28 cellular contexts compared by ENCODE assay signal in the genomic region with DNA sequence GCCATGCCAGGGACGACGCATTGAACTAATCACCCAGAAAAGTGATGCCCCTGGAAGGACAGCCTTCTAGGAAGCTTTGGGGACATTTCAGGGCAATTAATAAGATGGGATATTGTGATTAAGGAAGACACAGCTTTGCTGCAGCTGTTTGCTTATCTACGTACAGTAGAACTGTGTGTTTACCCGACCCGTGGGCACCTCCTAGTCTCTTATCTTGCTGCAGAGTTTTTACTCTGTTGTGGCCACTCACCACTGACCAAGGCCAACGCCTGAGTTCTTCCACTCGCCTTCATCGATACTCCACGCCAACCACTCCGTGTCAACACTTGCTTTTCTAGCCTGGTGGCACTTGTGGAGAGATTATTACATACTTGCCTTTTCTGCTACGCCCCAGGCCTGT.
"Had no signal": no experiment of that assay in that cellular context is flagged by ENCODE, and none has a peak within 500 bp of the region (broad histone marks: within the 10 kb centered on the region; RNA-seq: fewer than 3 reads in every experiment).

No MANE protein-coding gene starts in this region.

- DNase-seq: activated CD4-positive, alpha-beta T cell treated with anti-CD3 and anti-CD28 coated beads for 36 hours; activated CD4-positive, CD25-positive, alpha-beta regulatory T cell; activated CD8-positive, alpha-beta T cell treated with anti-CD3 and anti-CD28 coated beads, Interleukin-2, amount 10 ng/mL, durations not matched to agents 7 days and 5 days; activated gamma-delta T cell; activated naive CD4-positive, alpha-beta T cell treated with anti-CD3 and anti-CD28 coated beads, Interleukin-2, amount 50 U/mL, for 16 hours; activated naive CD8-positive, alpha-beta T cell treated with anti-CD3 and anti-CD28 coated beads, Interleukin-2, amount 50 U/mL, for 24 hours; activated T-cell treated with anti-CD3 and anti-CD28 coated beads for 4 hours; amygdala; caudate nucleus; cortex of kidney; effector memory CD8-positive, alpha-beta T cell; foreskin fibroblast; head of caudate nucleus; hippocampal formation; left colon; mammary epithelial cell; naive B cell; occipital lobe; right cardiac atrium; spleen; stimulated activated naive CD8-positive, alpha-beta T cell treated with anti-CD3 and anti-CD28 coated beads, Interleukin-15, Interleukin-2, amounts not matched to agents 100 U/mL and 50 U/mL, for 24 hours; T-helper 17 cell; T1000; testis; transverse colon had no signal

- H3K27me3 Mint-ChIP-seq: activated CD4-positive, alpha-beta T cell treated with anti-CD3 and anti-CD28 coated beads for 36 hours; activated naive CD8-positive, alpha-beta T cell treated with anti-CD3 and anti-CD28 coated beads, Interleukin-2, amount 50 U/mL, for 24 hours; effector memory CD8-positive, alpha-beta T cell; T-helper 17 cell had no signal

- H3K4me3 Mint-ChIP-seq: activated CD4-positive, alpha-beta T cell treated with anti-CD3 and anti-CD28 coated beads for 36 hours; activated CD8-positive, alpha-beta T cell treated with anti-CD3 and anti-CD28 coated beads, Interleukin-2, amount 10 ng/mL, durations not matched to agents 7 days and 5 days; activated naive CD8-positive, alpha-beta T cell treated with anti-CD3 and anti-CD28 coated beads, Interleukin-2, amount 50 U/mL, for 24 hours; activated T-helper 1 cell treated with anti-CD3 and anti-CD28 coated beads, Interleukin-12 subunit alpha, Interleukin-12 subunit beta, Interleukin-2, Interleukin-4 antibody, amounts not matched to agents 30 ng/mL and 10 ng/mL and 1 ng/mL, durations not matched to agents 14 hours and 24 hours and 36 hours; effector memory CD8-positive, alpha-beta T cell; neural progenitor cell; T-helper 17 cell had no signal

- ATAC-seq: activated CD4-positive, alpha-beta T cell treated with anti-CD3 and anti-CD28 coated beads for 36 hours; activated CD8-positive, alpha-beta T cell treated with anti-CD3 and anti-CD28 coated beads, Interleukin-2, amount 10 ng/mL, durations not matched to agents 7 days and 5 days; activated naive CD8-positive, alpha-beta T cell treated with anti-CD3 and anti-CD28 coated beads, Interleukin-2, amount 50 U/mL, for 24 hours; effector memory CD8-positive, alpha-beta T cell; esophagus mucosa; left colon; right cardiac atrium; stimulated activated naive CD8-positive, alpha-beta T cell treated with anti-CD3 and anti-CD28 coated beads, Interleukin-15, Interleukin-2, amounts not matched to agents 100 U/mL and 50 U/mL, for 24 hours; T-helper 17 cell had no signal

- H3K9me3 Mint-ChIP-seq: activated naive CD8-positive, alpha-beta T cell treated with anti-CD3 and anti-CD28 coated beads, Interleukin-2, amount 50 U/mL, for 24 hours; activated T-helper 1 cell treated with anti-CD3 and anti-CD28 coated beads, Interleukin-12 subunit alpha, Interleukin-12 subunit beta, Interleukin-2, Interleukin-4 antibody, amounts not matched to agents 30 ng/mL and 10 ng/mL and 1 ng/mL, durations not matched to agents 14 hours and 24 hours and 36 hours; effector memory CD8-positive, alpha-beta T cell; naive B cell; neural progenitor cell had no signal

- H3K27ac Mint-ChIP-seq: activated CD4-positive, alpha-beta T cell treated with anti-CD3 and anti-CD28 coated beads for 36 hours; activated CD8-positive, alpha-beta T cell treated with anti-CD3 and anti-CD28 coated beads, Interleukin-2, amount 10 ng/mL, durations not matched to agents 7 days and 5 days; activated naive CD8-positive, alpha-beta T cell treated with anti-CD3 and anti-CD28 coated beads, Interleukin-2, amount 50 U/mL, for 24 hours had no signal

- H3K36me3 Mint-ChIP-seq: naive B cell, neural progenitor cell had no signal
